Comparison of ENCODE assay signal across 1 cellular context in the genomic region with DNA sequence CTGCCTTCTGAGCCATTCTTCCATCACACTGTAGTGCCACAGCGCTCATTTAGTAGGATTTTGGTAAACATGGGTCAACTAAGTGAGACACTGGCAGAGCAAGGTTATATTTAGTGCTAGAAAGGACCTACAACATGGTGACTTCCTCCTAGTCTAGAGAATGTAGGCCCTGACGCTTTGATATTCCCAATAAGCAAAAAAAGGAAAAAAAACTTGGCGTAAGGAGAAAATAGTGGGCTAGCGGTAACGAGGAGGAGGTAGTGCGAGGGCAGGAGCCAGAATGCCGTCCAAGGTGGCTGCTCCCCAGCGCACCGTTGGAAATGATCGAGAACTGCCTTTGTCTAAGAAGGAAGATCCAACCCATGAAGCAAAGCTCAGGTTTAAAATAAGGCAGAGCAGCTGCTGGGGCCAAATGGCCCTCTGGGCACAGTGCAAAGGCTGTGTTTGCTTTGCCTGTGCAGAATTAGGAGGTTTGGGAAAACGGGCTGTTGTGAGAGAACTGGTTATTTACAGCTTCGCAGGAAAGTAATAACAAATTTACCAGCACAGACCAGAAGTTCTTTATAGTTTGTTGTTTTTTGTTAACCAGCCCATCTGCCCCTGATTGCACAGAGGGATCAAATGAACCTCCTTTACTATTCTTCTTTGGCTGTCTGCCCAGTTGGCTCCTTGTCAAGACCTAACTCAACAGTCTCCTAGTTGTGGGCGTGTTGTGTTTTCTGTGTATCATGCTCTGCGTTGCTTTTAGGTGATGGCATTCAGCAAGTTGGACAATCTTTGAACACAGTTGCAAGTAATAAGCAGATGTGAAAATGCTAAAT.
TF ChIP-seq lines count a peak whose summit lies in the region.

No MANE protein-coding gene starts in this region.

TF ChIP-seq in HEK293, 187 proteins besides CTCF, POLR2A, EP300 and RAD21 (continued from another document):
- TF ChIP-seq, protein P1, sequence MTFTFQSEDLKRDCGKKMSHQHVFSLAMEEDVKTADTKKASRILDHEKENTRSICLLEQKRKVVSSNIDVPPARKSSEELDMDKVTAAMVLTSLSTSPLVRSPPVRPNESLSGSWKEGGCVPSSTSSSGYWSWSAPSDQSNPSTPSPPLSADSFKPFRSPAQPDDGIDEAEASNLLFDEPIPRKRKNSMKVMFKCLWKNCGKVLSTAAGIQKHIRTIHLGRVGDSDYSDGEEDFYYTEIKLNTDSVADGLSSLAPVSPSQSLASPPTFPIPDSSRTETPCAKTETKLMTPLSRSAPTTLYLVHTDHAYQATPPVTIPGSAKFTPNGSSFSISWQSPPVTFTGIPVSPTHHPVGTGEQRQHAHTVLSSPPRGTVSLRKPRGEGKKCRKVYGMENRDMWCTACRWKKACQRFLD (tag by site-specific recombination; IDR thresholded peaks at IDR 0.05): no peak
- TF ChIP-seq GFI1B (tag by site-specific recombination; IDR thresholded peaks at IDR 0.05) (0 out of 2 replicates have a peak, but pooled peaks have one; percentile 45), ZNF768 (tag by site-specific recombination; IDR thresholded peaks at IDR 0.05) (no peak), ZXDB (tag by site-specific recombination; IDR thresholded peaks at IDR 0.05) (peak; percentile 94), ZNF701 (tag by site-specific recombination; IDR thresholded peaks at IDR 0.05) (no peak), ZNF24 (tag by site-specific recombination; IDR thresholded peaks at IDR 0.05) (peak; percentile 65; the same call in 1 of the 2 replicates), SCRT2 (tag by site-specific recombination; IDR thresholded peaks at IDR 0.05) (peak; percentile 88), ZNF416 (tag by site-specific recombination; IDR thresholded peaks at IDR 0.05) (no peak), FEZF1 (tag by site-specific recombination; IDR thresholded peaks at IDR 0.05) (peak; percentile 97), ZNF548 (tag by site-specific recombination; IDR thresholded peaks at IDR 0.05) (no peak), ZNF571 (tag by site-specific recombination; IDR thresholded peaks at IDR 0.05) (no peak), KLF10 (tag by site-specific recombination; IDR thresholded peaks at IDR 0.05) (peak; percentile 78), IKZF3 (tag by site-specific recombination; IDR thresholded peaks at IDR 0.05) (peak; percentile 87), ZNF23 (tag by site-specific recombination; IDR thresholded peaks at IDR 0.05; ENCODE audit: borderline replicate concordance) (no peak), ZNF202 (tag by site-specific recombination; IDR thresholded peaks at IDR 0.05; ENCODE audit: borderline replicate concordance) (no peak), ZBTB8A (tag by site-specific recombination; IDR thresholded peaks at IDR 0.05) (peak; percentile 90), ZBTB17 (tag by site-specific recombination; IDR thresholded peaks at IDR 0.05) (peak; percentile 89), GLIS2 (tag by site-specific recombination; IDR thresholded peaks at IDR 0.05) (no peak), ZNF366 (tag by site-specific recombination; conservative IDR thresholded peaks at IDR 0.05) (peak; percentile 84), GLIS1 (tag by site-specific recombination; IDR thresholded peaks at IDR 0.05) (no peak), ZNF155 (tag by site-specific recombination; IDR thresholded peaks at IDR 0.05) (no peak)
- TF ChIP-seq, protein P2, sequence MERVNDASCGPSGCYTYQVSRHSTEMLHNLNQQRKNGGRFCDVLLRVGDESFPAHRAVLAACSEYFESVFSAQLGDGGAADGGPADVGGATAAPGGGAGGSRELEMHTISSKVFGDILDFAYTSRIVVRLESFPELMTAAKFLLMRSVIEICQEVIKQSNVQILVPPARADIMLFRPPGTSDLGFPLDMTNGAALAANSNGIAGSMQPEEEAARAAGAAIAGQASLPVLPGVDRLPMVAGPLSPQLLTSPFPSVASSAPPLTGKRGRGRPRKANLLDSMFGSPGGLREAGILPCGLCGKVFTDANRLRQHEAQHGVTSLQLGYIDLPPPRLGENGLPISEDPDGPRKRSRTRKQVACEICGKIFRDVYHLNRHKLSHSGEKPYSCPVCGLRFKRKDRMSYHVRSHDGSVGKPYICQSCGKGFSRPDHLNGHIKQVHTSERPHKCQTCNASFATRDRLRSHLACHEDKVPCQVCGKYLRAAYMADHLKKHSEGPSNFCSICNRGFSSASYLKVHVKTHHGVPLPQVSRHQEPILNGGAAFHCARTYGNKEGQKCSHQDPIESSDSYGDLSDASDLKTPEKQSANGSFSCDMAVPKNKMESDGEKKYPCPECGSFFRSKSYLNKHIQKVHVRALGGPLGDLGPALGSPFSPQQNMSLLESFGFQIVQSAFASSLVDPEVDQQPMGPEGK (tag by site-specific recombination; IDR thresholded peaks at IDR 0.05): peak; percentile 39; the same call in 1 of the 2 replicates
- TF ChIP-seq, protein P3, sequence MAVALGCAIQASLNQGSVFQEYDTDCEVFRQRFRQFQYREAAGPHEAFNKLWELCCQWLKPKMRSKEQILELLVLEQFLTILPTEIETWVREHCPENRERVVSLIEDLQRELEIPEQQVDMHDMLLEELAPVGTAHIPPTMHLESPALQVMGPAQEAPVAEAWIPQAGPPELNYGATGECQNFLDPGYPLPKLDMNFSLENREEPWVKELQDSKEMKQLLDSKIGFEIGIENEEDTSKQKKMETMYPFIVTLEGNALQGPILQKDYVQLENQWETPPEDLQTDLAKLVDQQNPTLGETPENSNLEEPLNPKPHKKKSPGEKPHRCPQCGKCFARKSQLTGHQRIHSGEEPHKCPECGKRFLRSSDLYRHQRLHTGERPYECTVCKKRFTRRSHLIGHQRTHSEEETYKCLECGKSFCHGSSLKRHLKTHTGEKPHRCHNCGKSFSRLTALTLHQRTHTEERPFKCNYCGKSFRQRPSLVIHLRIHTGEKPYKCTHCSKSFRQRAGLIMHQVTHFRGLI (tag by site-specific recombination; IDR thresholded peaks at IDR 0.05): peak; percentile 52; the same call in 1 of the 2 replicates
